8 cellular contexts compared by ENCODE assay signal in genomic region chr15:40367673-40368611, GRCh38. TPM values are rescaled to one million over a fixed set of nuclear protein-coding genes. Genes with fewer than 3 reads are reported as not detected.
DNase-seq lines count a peak whose midpoint lies in the region; ATAC-seq and TF ChIP-seq lines count a peak whose summit lies in the region.

No MANE protein-coding gene starts in this region.

- peaks cover 4% of the 10 kb centered on the region for H3K4me1 ChIP-seq in NT2/D1 (ENCODE audit: insufficient read depth, insufficient read length)
- H3K4me1 ChIP-seq in esophagus (ENCODE audit: control insufficient read depth in 2 of 2, insufficient read depth in 2 of 2, low read length in 1 of 2) = peaks cover 7 to 14% of the 10 kb centered on the region in 2 donors
- H3K4me1 ChIP-seq in muscle layer of duodenum (ENCODE audit: control insufficient read depth in 1 of 2, insufficient read depth in 2 of 2, low read length in 2 of 2) = peaks cover 0 to 16% of the 10 kb centered on the region in 2 donors

- DNase-seq in AG04450 (ENCODE audit: low read depth, low spot score) = peak; percentile 55
- peak; percentile 77 for DNase-seq in NT2/D1 (ENCODE audit: low read depth, low spot score)
- DNase-seq in activated T-cell treated with anti-CD3 and anti-CD28 coated beads for 24 hours (ENCODE audit: low read depth) = peak; percentile 82
- peak; percentile 85 for DNase-seq in stimulated activated CD8-positive, alpha-beta memory T cell treated with anti-CD3 and anti-CD28 coated beads, Interleukin-4, amount 100 ng/mL, for 48 hours

- POLR2A ChIA-PET in AG04450 (lab: Yijun Ruan, JAX) = interaction anchor here (0.5 to 1.4 kb wide), 2 partner anchors 12 to 55 kb away, joined by 4 to 5 read pairs; no protein-coding TSS in a partner anchor

- peak; percentile 79 for TF ChIP-seq CTCF in AG04450 (IDR thresholded peaks at IDR 0.05; ENCODE audit: low read depth, low read length)

- ATAC-seq in GM19023 (IDR thresholded peaks at IDR 0.05; ENCODE audit: unreplicated experiment) = peak; percentile 72
- ATAC-seq in HG03342 (IDR thresholded peaks at IDR 0.05; ENCODE audit: unreplicated experiment) = peak; percentile 84

- H3K4me3 ChIP-seq in AG04450 (ENCODE audit: low read depth, low read length) (peak overlapping the region; percentile 44), NT2/D1 (ENCODE audit: insufficient read length, low read depth) (no peak overlapping the region), esophagus (ENCODE audit: low read depth in 1 of 2, low read length in 2 of 2) (peak overlapping the region; percentile 25 to 44), muscle layer of duodenum (ENCODE audit: low read depth in 1 of 2, low read length in 2 of 2) (peak overlapping the region; percentile 21 to 57)

- H3K27ac ChIP-seq in AG04450 (ENCODE audit: low read depth, low read length) (no peak overlapping the region), esophagus (ENCODE audit: low read depth in 2 of 2, low read length in 1 of 2) (peak overlapping the region in 1 of 2 donors; percentile 68), muscle layer of duodenum (ENCODE audit: low read length) (no peak overlapping the region)

- H3K36me3 ChIP-seq in NT2/D1 (ENCODE audit: insufficient read depth, insufficient read length, low read length) = no peaks in the 10 kb centered on the region
- H3K36me3 ChIP-seq in esophagus (ENCODE audit: control insufficient read depth in 2 of 2, insufficient read depth in 2 of 2, low read length in 1 of 2) = no peaks in the 10 kb centered on the region
- H3K36me3 ChIP-seq in muscle layer of duodenum (ENCODE audit: control insufficient read depth in 1 of 2, insufficient read depth in 2 of 2, low read length in 2 of 2) = no peaks in the 10 kb centered on the region

- CTCF ChIA-PET in AG04450 (lab: Charles Lee) = interaction anchor here (0.6 to 3.3 kb wide), 20 partner anchors 10 to 129 kb away, joined by 3 to 16 read pairs (median 5); partner anchors contain the start of genes CCDC9B, DISP2, IVD and KNSTRN

- H3K9ac ChIP-seq in NT2/D1 (ENCODE audit: insufficient read length, low read depth) = peak overlapping the region; percentile 32

- H3K27me3 ChIP-seq in AG04450 (ENCODE audit: control insufficient read depth, insufficient read depth, low read length) (peaks cover 27% of the 10 kb centered on the region), NT2/D1 (ENCODE audit: insufficient read depth, insufficient read length) (peaks cover 34% of the 10 kb centered on the region), esophagus (ENCODE audit: control insufficient read depth in 1 of 2, insufficient read depth in 2 of 2, low read length in 2 of 2) (no peaks in the 10 kb centered on the region), muscle layer of duodenum (ENCODE audit: low read depth, low read length) (no peaks in the 10 kb centered on the region)

- peaks cover 3% of the 10 kb centered on the region; the same call in 1 of the 2 replicates for H3K9me3 ChIP-seq in AG04450 (ENCODE audit: control insufficient read depth, insufficient read depth, low read length)
- peaks cover 20% of the 10 kb centered on the region; the same call in 1 of the 2 replicates for H3K9me3 ChIP-seq in NT2/D1 (ENCODE audit: insufficient read depth, low read length)
- no peaks in the 10 kb centered on the region for H3K9me3 ChIP-seq in esophagus (ENCODE audit: control insufficient read depth in 2 of 2, insufficient read depth in 1 of 2, low read depth in 1 of 2, low read length in 1 of 2)
- H3K9me3 ChIP-seq in muscle layer of duodenum (ENCODE audit: control insufficient read depth in 1 of 2, low read length in 2 of 2) = no peaks in the 10 kb centered on the region

- 11% methylated on average over 82 to 91 of the region's 91 CpGs for WGBS in esophagus, 2 donors

RNA-seq across cellular contexts. Expression of gene DISP2, which starts 9.9 kb away (rescaled TPM):
- polyA plus RNA-seq in AG04450 (2011; rRNA removed) (0.11 and 0.36 TPM in 2 replicates), esophagus (1 to 10 TPM in 1 of 2 donors, under 1 TPM in 1; 0.33 to 1.3 TPM)
- 0.09 TPM in 2 replicates for polyA minus RNA-seq in AG04450 (2011; rRNA and poly(A)+ RNA removed)

RNA-seq across cellular contexts. Expression of gene KNSTRN, which starts 14.6 kb away (rescaled TPM):
- 14.6 and 18.2 TPM in 2 replicates for polyA plus RNA-seq in AG04450 (2011; rRNA removed)
- polyA minus RNA-seq in AG04450 (2011; rRNA and poly(A)+ RNA removed) = 9.9 and 14.2 TPM in 2 replicates
- polyA plus RNA-seq in esophagus = 10 to 100 TPM; 11.3 TPM

RNA-seq across cellular contexts. Expression of gene PHGR1, which starts 17.1 kb away (rescaled TPM):
- polyA plus RNA-seq in AG04450 (2011; rRNA removed) (not detected in 2 replicates), esophagus (1 to 10 TPM in 1 of 2 donors, under 1 TPM in 1; 0.25 to 2.8 TPM)
- not detected in 2 replicates for polyA minus RNA-seq in AG04450 (2011; rRNA and poly(A)+ RNA removed)

RNA-seq across cellular contexts. Expression of gene CCDC9B, which starts 27.2 kb away (rescaled TPM):
- polyA plus RNA-seq in AG04450 (2011; rRNA removed) (5.5 and 8.4 TPM in 2 replicates), esophagus (10 to 100 TPM; 21.1 to 58.1 TPM)
- polyA minus RNA-seq in AG04450 (2011; rRNA and poly(A)+ RNA removed) = 34.8 and 39.9 TPM in 2 replicates

RNA-seq across cellular contexts. Expression of gene IVD, which starts 37.7 kb away (rescaled TPM):
- polyA plus RNA-seq in AG04450 (2011; rRNA removed) (49.3 and 49.4 TPM in 2 replicates), esophagus (10 to 100 TPM; 13.4 to 14.9 TPM)
- 46.3 and 72.3 TPM in 2 replicates for polyA minus RNA-seq in AG04450 (2011; rRNA and poly(A)+ RNA removed)
